9 cellular contexts compared by ENCODE assay signal in genomic region chr21:46065215-46065992, GRCh38. TPM values are rescaled to one million over a fixed set of nuclear protein-coding genes. Genes with fewer than 3 reads are reported as not detected.
DNase-seq lines count a peak whose midpoint lies in the region; ATAC-seq and TF ChIP-seq lines count a peak whose summit lies in the region.
"Had no signal": no experiment of that assay in that cellular context is flagged by ENCODE, and none has a peak within 500 bp of the region (broad histone marks: within the 10 kb centered on the region; RNA-seq: fewer than 3 reads in every experiment).

No MANE protein-coding gene starts in this region.

- H3K27me3 ChIP-seq in heart right ventricle = peaks cover 0 to 16% (median 4%) of the 10 kb centered on the region in 7 donors
- no peaks in the 10 kb centered on the region for H3K27me3 ChIP-seq in rectal smooth muscle tissue (ENCODE audit: control insufficient read depth, insufficient read depth, low read length)
- no peaks in the 10 kb centered on the region for H3K27me3 ChIP-seq in SJCRH30

- intact Hi-C loops in heart right ventricle (cut with DNase I) = loop anchor here in 1 of 10 donors (1.0 to 5.0 kb wide), 2 partner anchors 32 to 93 kb away; no protein-coding TSS in a partner anchor
- intact Hi-C loops in activated CD4-positive, alpha-beta T cell treated with anti-CD3 and anti-CD28 coated beads, Interleukin-2, amount 10 ng/mL, durations not matched to agents 24 days and 14 days (cut with micrococcal nuclease) = no loop called here

- peaks cover 0 to 26% (median 0%) of the 10 kb centered on the region in 11 donors for H3K9me3 ChIP-seq in heart right ventricle
- H3K9me3 ChIP-seq in SJCRH30 (replicated peaks) = peaks cover 8% of the 10 kb centered on the region

- peak in 1 of 9 donors; percentile 9 for TF ChIP-seq CTCF in heart right ventricle (IDR thresholded peaks at IDR 0.05)

- peak; percentile 25 to 84 (median 68) for ATAC-seq in heart right ventricle
- ATAC-seq in GM21526 (IDR thresholded peaks at IDR 0.05; ENCODE audit: low FRiP score, unreplicated experiment) = no peak

- peaks cover 25% of the 10 kb centered on the region for H3K9me3 Mint-ChIP-seq in activated CD4-positive, alpha-beta T cell treated with anti-CD3 and anti-CD28 coated beads, Interleukin-2, amount 10 ng/mL, durations not matched to agents 24 days and 14 days

- H3K27ac Mint-ChIP-seq in activated CD4-positive, alpha-beta T cell treated with anti-CD3 and anti-CD28 coated beads, Interleukin-2, amount 10 ng/mL, durations not matched to agents 24 days and 14 days = no peak overlapping the region

- peak overlapping the region; percentile 31 to 88 (median 82) for H3K27ac ChIP-seq in heart right ventricle
- H3K27ac ChIP-seq in rectal smooth muscle tissue (ENCODE audit: low read depth, low read length) = peak overlapping the region; percentile 90
- no peak overlapping the region for H3K27ac ChIP-seq in SJCRH30

- 35 to 48% methylated on average over 23 of the region's 23 CpGs for WGBS in heart right ventricle, 2 donors

- H3K4me3 Mint-ChIP-seq in activated CD4-positive, alpha-beta T cell treated with anti-CD3 and anti-CD28 coated beads, Interleukin-2, amount 10 ng/mL, durations not matched to agents 24 days and 14 days = no peak overlapping the region

- H3K27me3 Mint-ChIP-seq in activated CD4-positive, alpha-beta T cell treated with anti-CD3 and anti-CD28 coated beads, Interleukin-2, amount 10 ng/mL, durations not matched to agents 24 days and 14 days = peaks cover 6% of the 10 kb centered on the region

- peaks cover 12% of the 10 kb centered on the region for H3K4me1 Mint-ChIP-seq in activated CD4-positive, alpha-beta T cell treated with anti-CD3 and anti-CD28 coated beads, Interleukin-2, amount 10 ng/mL, durations not matched to agents 24 days and 14 days

- no peaks in the 10 kb centered on the region for H3K36me3 Mint-ChIP-seq in activated CD4-positive, alpha-beta T cell treated with anti-CD3 and anti-CD28 coated beads, Interleukin-2, amount 10 ng/mL, durations not matched to agents 24 days and 14 days (ENCODE audit: low read depth)

- peak overlapping the region in 3 of 10 donors; percentile 13 to 36 (median 26) for H3K4me3 ChIP-seq in heart right ventricle
- H3K4me3 ChIP-seq in rectal smooth muscle tissue (ENCODE audit: low read length) = no peak overlapping the region
- no peak overlapping the region for H3K4me3 ChIP-seq in SJCRH30

- H3K36me3 ChIP-seq in heart right ventricle (no peaks in the 10 kb centered on the region), rectal smooth muscle tissue (ENCODE audit: control insufficient read depth, insufficient read depth, low read length) (no peaks in the 10 kb centered on the region), SJCRH30 (no peaks in the 10 kb centered on the region)

- DNase-seq in ELR (ENCODE audit: low read depth) (peak; percentile 55), heart right ventricle (peak; percentile 74 to 83), Ammon's horn (ENCODE audit: low spot score) (no peak), SJCRH30 (no peak)
- peak; percentile 52 for DNase-seq in activated CD8-positive, alpha-beta memory T cell treated with anti-CD3 and anti-CD28 coated beads, Interleukin-2, amount 50 U/mL, for 48 hours
- no peak for DNase-seq in activated CD4-positive, alpha-beta T cell treated with anti-CD3 and anti-CD28 coated beads, Interleukin-2, amount 10 ng/mL, durations not matched to agents 24 days and 14 days
- DNase-seq: NCI-H82 had no signal

- H3K9ac ChIP-seq in rectal smooth muscle tissue (ENCODE audit: low read length) = peak overlapping the region; percentile 16

- H3K4me1 ChIP-seq in heart right ventricle = peaks cover 15 to 47% (median 32%) of the 10 kb centered on the region in 9 donors
- peaks cover 34% of the 10 kb centered on the region for H3K4me1 ChIP-seq in rectal smooth muscle tissue (ENCODE audit: control insufficient read depth, insufficient read depth, low read length)
- H3K4me1 ChIP-seq in SJCRH30 = no peaks in the 10 kb centered on the region

RNA-seq across cellular contexts. Expression of gene COL6A2, which starts 32.5 kb away (rescaled TPM):
- 100 to 1,000 TPM in 8 of 10 donors, 10 to 100 TPM in 2; 76.6 to 370 (median 119) TPM for total RNA-seq in heart right ventricle
- polyA plus RNA-seq in heart right ventricle = 100 to 1,000 TPM; 301 to 363 TPM
- 1.1 TPM in 2 replicates for total RNA-seq in SJCRH30 (2014; rRNA removed; shearing (Covaris generic))
- 2.0 and 2.3 TPM in 2 replicates for total RNA-seq in activated CD4-positive, alpha-beta T cell treated with anti-CD3 and anti-CD28 coated beads, Interleukin-2, amount 10 ng/mL, durations not matched to agents 24 days and 14 days

Comparison
In these comparisons a context has a peak if more than half of its experiments do, and no peak if none do; other contexts are left out.
1. DNase-seq: peak in ELR (single experiment), activated CD8-positive, alpha-beta memory T cell treated with anti-CD3 and anti-CD28 coated beads, Interleukin-2, amount 50 U/mL, for 48 hours (single experiment) and heart right ventricle (2 of 2); none in Ammon's horn (single experiment), SJCRH30 (0 of 2) and activated CD4-positive, alpha-beta T cell treated with anti-CD3 and anti-CD28 coated beads, Interleukin-2, amount 10 ng/mL, durations not matched to agents 24 days and 14 days (single experiment).
2. RNA of gene COL6A2, which starts 32.5 kb away (total RNA-seq): 76.6 to 370 TPM in heart right ventricle; 2.0 to 2.3 TPM in activated CD4-positive, alpha-beta T cell treated with anti-CD3 and anti-CD28 coated beads, Interleukin-2, amount 10 ng/mL, durations not matched to agents 24 days and 14 days and 1.1 TPM in SJCRH30; every median in the first group is over 10 times any median in the second.